Comparison of ENCODE assay signal across 1 cellular context in genomic region chr9:111597852-111598729, GRCh38.
TF ChIP-seq lines count a peak whose summit lies in the region.

No MANE protein-coding gene starts in this region.

TF ChIP-seq in IMR-90, 13 proteins besides CTCF, POLR2A, EP300 and RAD21:
- TF ChIP-seq SMC3 (IDR thresholded peaks at IDR 0.05; ENCODE audit: low read depth, low read length): peak; percentile 62
- TF ChIP-seq BHLHE40 (IDR thresholded peaks at IDR 0.05; ENCODE audit: low read depth, low read length): no peak
TF ChIP-seq in IMR-90: peak in this region for 1.
